Comparison of ENCODE assay signal across 15 cellular contexts in the genomic region with DNA sequence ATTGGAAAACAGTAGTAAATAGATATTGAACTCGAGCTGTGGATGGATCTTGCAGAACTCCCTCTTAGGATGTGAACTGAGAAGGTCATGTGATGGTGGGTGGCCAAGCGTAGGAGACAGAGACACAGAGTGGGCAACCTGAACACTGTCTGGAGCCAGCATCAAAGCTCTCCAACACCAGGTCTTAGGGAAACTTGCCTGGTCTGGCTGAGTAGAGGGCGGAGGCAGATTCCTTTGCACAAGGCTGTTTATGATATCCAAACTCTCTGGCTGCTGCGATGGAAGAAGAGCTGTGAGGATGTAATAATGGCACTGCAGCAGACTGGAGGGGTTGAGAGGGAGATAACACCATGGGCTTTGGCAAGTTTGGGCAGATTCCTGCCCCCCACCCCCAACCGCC. TPM values are rescaled to one million over a fixed set of nuclear protein-coding genes. Genes with fewer than 3 reads are reported as not detected.
DNase-seq lines count a peak whose midpoint lies in the region; ATAC-seq and TF ChIP-seq lines count a peak whose summit lies in the region.
"Had no signal": no experiment of that assay in that cellular context is flagged by ENCODE, and none has a peak within 500 bp of the region (broad histone marks: within the 10 kb centered on the region; RNA-seq: fewer than 3 reads in every experiment).

No MANE protein-coding gene starts in this region.

- TF ChIP-seq EP300 in esophagus muscularis mucosa (IDR thresholded peaks at IDR 0.05), result no peak

- H3K4me3 ChIP-seq in RWPE2 (ENCODE audit: severe bottlenecking) (no peak overlapping the region), esophagus muscularis mucosa (no peak overlapping the region)
- H3K4me3 ChIP-seq: pancreas had no signal

- peak; percentile 25 for DNase-seq in EH (ENCODE audit: low read depth)
- DNase-seq in RWPE2 (ENCODE audit: low spot score), result no peak
- DNase-seq in esophagus muscularis mucosa (ENCODE audit: extremely low spot score), result no peak
- no peak for DNase-seq in substantia nigra (lab: John Stamatoyannopoulos, UW)
- DNase-seq in stimulated activated CD4-positive, alpha-beta T cell treated with anti-CD3 and anti-CD28 coated beads, Interleukin-15, amount 100 ng/mL, for 24 hours, result no peak
- no peak for DNase-seq in GDM1 (lab: John Stamatoyannopoulos, UW)
- DNase-seq: activated CD8-positive, alpha-beta T cell treated with anti-CD3 and anti-CD28 coated beads, Interleukin-2, amount 10 ng/mL, durations not matched to agents 7 days and 5 days; hippocampal formation; Karpas-422; NCI-H1436 treated with DMSO at 0.1 percent for 48 hours; NCI-H345; stimulated activated CD4-positive, alpha-beta T cell treated with anti-CD3 and anti-CD28 coated beads, Interleukin-12 subunit alpha, Interleukin-12 subunit beta, amount 100 ng/mL, for 4 hours had no signal

- TF ChIP-seq POLR2A in esophagus muscularis mucosa (IDR thresholded peaks at IDR 0.05; ENCODE audit: low read depth), result no peak

- H3K9me3 ChIP-seq in RWPE2 (ENCODE audit: severe bottlenecking) (no peaks in the 10 kb centered on the region), esophagus muscularis mucosa (no peaks in the 10 kb centered on the region)
- H3K9me3 ChIP-seq: pancreas had no signal

- H3K27ac ChIP-seq in RWPE2 (ENCODE audit: poor library complexity, severe bottlenecking) (peak overlapping the region; percentile 8), esophagus muscularis mucosa (replicated peaks in 1 of 4) (peak overlapping the region; percentile 78 to 97 (median 82)), substantia nigra (ENCODE audit: low read depth, low read length, poor library complexity, severe bottlenecking) (peak overlapping the region; percentile 39)
- H3K27ac ChIP-seq: VCaP had no signal

- H3K27me3 ChIP-seq in RWPE2 (ENCODE audit: insufficient read depth, poor library complexity, severe bottlenecking), result no peaks in the 10 kb centered on the region
- no peaks in the 10 kb centered on the region for H3K27me3 ChIP-seq in esophagus muscularis mucosa
- H3K27me3 ChIP-seq: pancreas had no signal

- no peaks in the 10 kb centered on the region for H3K36me3 ChIP-seq in RWPE2 (ENCODE audit: low read depth)
- H3K36me3 ChIP-seq in esophagus muscularis mucosa, result peaks cover 0 to 5% (median 0%) of the 10 kb centered on the region in 4 donors
- H3K36me3 ChIP-seq: pancreas had no signal

- ATAC-seq in RWPE2 (ENCODE audit: low read depth) (no peak), HG03571 (IDR thresholded peaks at IDR 0.05; ENCODE audit: unreplicated experiment) (no peak)

- intact Hi-C loops in esophagus muscularis mucosa (cut with DNase I), result no loop called here

- peaks cover 20% of the 10 kb centered on the region for H3K4me1 ChIP-seq in RWPE2 (ENCODE audit: insufficient read depth, poor library complexity, severe bottlenecking)
- peaks cover 59 to 99% (median 92%) of the 10 kb centered on the region in 4 donors for H3K4me1 ChIP-seq in esophagus muscularis mucosa
- H3K4me1 ChIP-seq: pancreas had no signal

- no peak for TF ChIP-seq CTCF in RWPE2 (IDR thresholded peaks at IDR 0.05; ENCODE audit: poor library complexity, severe bottlenecking)
- no peak for TF ChIP-seq CTCF in esophagus muscularis mucosa (IDR thresholded peaks at IDR 0.05)

- 50% methylated on average over 5 of the region's 5 CpGs for WGBS in esophagus muscularis mucosa

RNA-seq across cellular contexts. Expression of gene NAV2, which starts 10.1 kb away (rescaled TPM):
- total RNA-seq in esophagus muscularis mucosa, result 10 to 100 TPM; 21.9 to 57.0 (median 37.5) TPM

Comparison
In these comparisons a context has a peak if more than half of its experiments do, and no peak if none do; other contexts are left out.
1. H3K27ac ChIP-seq: peak in every context shown above with its lines; median percentile 82 in esophagus muscularis mucosa; 39 in substantia nigra; 8 in RWPE2.